ENCODE assay signal across 15 cellular contexts in the genomic region with DNA sequence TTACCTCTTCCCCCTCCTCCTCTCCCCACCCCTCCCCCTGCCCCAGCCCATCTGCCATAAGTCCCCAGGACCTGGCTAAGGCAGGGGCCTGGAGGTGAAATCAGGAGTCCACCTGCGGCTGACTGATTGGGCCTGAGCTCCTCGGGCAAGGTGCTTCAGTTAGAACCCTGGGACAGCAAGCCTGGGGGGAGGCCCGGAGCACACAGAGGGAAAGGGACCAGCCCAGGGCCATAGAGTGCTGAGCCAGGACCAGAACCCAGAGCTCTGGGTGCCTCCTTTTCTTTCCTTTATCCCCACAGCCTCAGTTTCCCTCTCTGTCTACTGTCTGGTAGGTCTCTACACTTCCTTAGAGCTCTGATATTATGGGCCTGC. TPM values are rescaled to one million over a fixed set of nuclear protein-coding genes. Genes with fewer than 3 reads are reported as not detected.
DNase-seq lines count a peak whose midpoint lies in the region; ATAC-seq and TF ChIP-seq lines count a peak whose summit lies in the region.
"Had no signal": no experiment of that assay in that cellular context is flagged by ENCODE, and none has a peak within 500 bp of the region (broad histone marks: within the 10 kb centered on the region; RNA-seq: fewer than 3 reads in every experiment).

No MANE protein-coding gene starts in this region.

- H3K36me3 Mint-ChIP-seq in activated CD4-positive, alpha-beta T cell treated with anti-CD3 and anti-CD28 coated beads for 36 hours (ENCODE audit: low read depth) = peaks cover 4% of the 10 kb centered on the region
- H3K36me3 Mint-ChIP-seq in activated T-helper 17 cell treated with anti-CD3 and anti-CD28 coated beads, Interleukin-2, amount 50 U/mL, for 72 hours (ENCODE audit: low read depth) = no peaks in the 10 kb centered on the region
- peaks cover 13% of the 10 kb centered on the region for H3K36me3 Mint-ChIP-seq in natural killer cell
- H3K36me3 Mint-ChIP-seq: CD8-positive, alpha-beta T cell had no signal

- CTCF ChIA-PET in activated CD4-positive, alpha-beta T cell treated with anti-CD3 and anti-CD28 coated beads for 36 hours (lab: Charles Lee) = interaction anchor here (0.7 kb wide), 1 partner anchor 11 kb away, joined by 3 read pairs; no protein-coding TSS in a partner anchor

- H3K4me3 Mint-ChIP-seq in activated CD4-positive, alpha-beta T cell treated with anti-CD3 and anti-CD28 coated beads for 36 hours = no peak overlapping the region
- peak overlapping the region; percentile 13 for H3K4me3 Mint-ChIP-seq in activated T-helper 17 cell treated with anti-CD3 and anti-CD28 coated beads, Interleukin-2, amount 50 U/mL, for 72 hours
- no peak overlapping the region for H3K4me3 Mint-ChIP-seq in natural killer cell
- H3K4me3 Mint-ChIP-seq: CD8-positive, alpha-beta T cell had no signal

- ATAC-seq in activated CD4-positive, alpha-beta T cell treated with anti-CD3 and anti-CD28 coated beads for 36 hours = no peak
- ATAC-seq in HG03045 (IDR thresholded peaks at IDR 0.05; ENCODE audit: unreplicated experiment) (peak; percentile 20), sciatic nerve (no peak), natural killer cell (no peak)
- ATAC-seq in activated T-helper 17 cell treated with anti-CD3 and anti-CD28 coated beads, Interleukin-2, amount 50 U/mL, for 72 hours (replicated peaks) = no peak
- ATAC-seq: A549 had no signal

- POLR2A ChIA-PET in activated CD4-positive, alpha-beta T cell treated with anti-CD3 and anti-CD28 coated beads for 36 hours (lab: Charles Lee) = no interaction called here

- no peak for TF ChIP-seq CTCF in natural killer cell (IDR thresholded peaks at IDR 0.05)

- intact Hi-C loops in activated CD4-positive, alpha-beta T cell treated with anti-CD3 and anti-CD28 coated beads for 36 hours (cut with DNase I, micrococcal nuclease) = no loop called here
- intact Hi-C loops in sciatic nerve (cut with DNase I) = no loop called here
- intact Hi-C loops in natural killer cell (cut with micrococcal nuclease) = no loop called here

- H3K27me3 Mint-ChIP-seq in activated CD4-positive, alpha-beta T cell treated with anti-CD3 and anti-CD28 coated beads for 36 hours = no peaks in the 10 kb centered on the region
- H3K27me3 Mint-ChIP-seq in activated T-helper 17 cell treated with anti-CD3 and anti-CD28 coated beads, Interleukin-2, amount 50 U/mL, for 72 hours = no peaks in the 10 kb centered on the region
- H3K27me3 Mint-ChIP-seq in natural killer cell (ENCODE audit: low read depth in 2 of 2) = no peaks in the 10 kb centered on the region

- peaks cover 6% of the 10 kb centered on the region for H3K4me1 Mint-ChIP-seq in activated CD4-positive, alpha-beta T cell treated with anti-CD3 and anti-CD28 coated beads for 36 hours
- H3K4me1 Mint-ChIP-seq in activated T-helper 17 cell treated with anti-CD3 and anti-CD28 coated beads, Interleukin-2, amount 50 U/mL, for 72 hours = peaks cover 11% of the 10 kb centered on the region
- H3K4me1 Mint-ChIP-seq in natural killer cell = peaks cover 0 to 26% of the 10 kb centered on the region in 2 donors

- peaks cover 18% of the 10 kb centered on the region for H3K9me3 Mint-ChIP-seq in activated CD4-positive, alpha-beta T cell treated with anti-CD3 and anti-CD28 coated beads for 36 hours (ENCODE audit: low read depth)
- H3K9me3 Mint-ChIP-seq in activated T-helper 17 cell treated with anti-CD3 and anti-CD28 coated beads, Interleukin-2, amount 50 U/mL, for 72 hours = peaks cover 13% of the 10 kb centered on the region
- peaks cover 3 to 12% of the 10 kb centered on the region in 2 donors for H3K9me3 Mint-ChIP-seq in natural killer cell

- peak overlapping the region; percentile 47 for H3K27ac Mint-ChIP-seq in activated CD4-positive, alpha-beta T cell treated with anti-CD3 and anti-CD28 coated beads for 36 hours
- peak overlapping the region; percentile 84 for H3K27ac Mint-ChIP-seq in activated T-helper 17 cell treated with anti-CD3 and anti-CD28 coated beads, Interleukin-2, amount 50 U/mL, for 72 hours
- peak overlapping the region in 1 of 2 donors; percentile 96 for H3K27ac Mint-ChIP-seq in natural killer cell
- H3K27ac Mint-ChIP-seq: CD8-positive, alpha-beta T cell had no signal

- no peak for DNase-seq in activated CD4-positive, alpha-beta T cell treated with anti-CD3 and anti-CD28 coated beads for 36 hours
- DNase-seq in activated CD4-positive, alpha-beta T cell treated with anti-CD3 and anti-CD28 coated beads, Interleukin-2, amount 50 U/mL, for 1 hour = no peak
- peak; percentile 34 for DNase-seq in sciatic nerve (ENCODE audit: low spot score)
- no peak for DNase-seq in NCI-H1092 treated with DMSO at 0.1 percent for 48 hours (lab: John Stamatoyannopoulos, UW)
- DNase-seq in natural killer cell = no peak
- DNase-seq in middle frontal gyrus (ENCODE audit: extremely low spot score, low spot score) = no peak
- DNase-seq: DND-41, left colon, NCI-H1694, NCI-H510A, OCI-M1 had no signal

RNA-seq across cellular contexts. Expression of gene VEGFA, which starts 35.7 kb away (rescaled TPM):
- 10 to 100 TPM; 64.6 to 72.8 TPM for total RNA-seq in activated CD4-positive, alpha-beta T cell treated with anti-CD3 and anti-CD28 coated beads for 36 hours
- total RNA-seq in activated T-helper 17 cell treated with anti-CD3 and anti-CD28 coated beads, Interleukin-2, amount 50 U/mL, for 72 hours = 100 to 1,000 TPM in 1 of 2 donors, 10 to 100 TPM in 1; 48.7 to 142 TPM
- 155 TPM for total RNA-seq in sciatic nerve
- total RNA-seq in natural killer cell = 10 to 100 TPM in 1 of 3 donors, 1 to 10 TPM in 2; 3.6 to 27.5 (median 3.7) TPM

RNA-seq across cellular contexts. Expression of gene MRPS18A, which starts 46.7 kb away (rescaled TPM):
- total RNA-seq in activated CD4-positive, alpha-beta T cell treated with anti-CD3 and anti-CD28 coated beads for 36 hours = 10 to 100 TPM; 54.0 to 68.7 TPM
- 10 to 100 TPM; 31.2 to 46.7 TPM for total RNA-seq in activated T-helper 17 cell treated with anti-CD3 and anti-CD28 coated beads, Interleukin-2, amount 50 U/mL, for 72 hours
- total RNA-seq in sciatic nerve (29.7 TPM), natural killer cell (10 to 100 TPM; 29.0 to 39.8 (median 33.1) TPM)
